39 cellular contexts compared by ENCODE assay signal in genomic region chr12:11559941-11560340, GRCh38.
"Had no signal": no experiment of that assay in that cellular context is flagged by ENCODE, and none has a peak within 500 bp of the region (broad histone marks: within the 10 kb centered on the region; RNA-seq: fewer than 3 reads in every experiment).

No MANE protein-coding gene starts in this region.

- H3K4me1 ChIP-seq: adrenal gland, breast epithelium had no signal

- H3K36me3 ChIP-seq: adrenal gland, brain microvascular endothelial cell, breast epithelium, cardiac muscle cell had no signal

- H3K4me3 ChIP-seq: adrenal gland, body of pancreas, breast epithelium, cardiac muscle cell had no signal

- H3K27ac Mint-ChIP-seq: activated naive CD4-positive, alpha-beta T cell treated with anti-CD3 and anti-CD28 coated beads for 36 hours; activated naive CD4-positive, alpha-beta T cell treated with anti-CD3 and anti-CD28 coated beads, Interleukin-2, amount 10 ng/mL, durations not matched to agents 7 days and 5 days; activated naive CD4-positive, alpha-beta T cell treated with anti-CD3 and anti-CD28 coated beads, Interleukin-2, amount 50 U/mL, for 24 hours; activated naive CD4-positive, alpha-beta T cell treated with anti-CD3 and anti-CD28 coated beads, Interleukin-2, amount 50 U/mL, for 72 hours; activated naive CD8-positive, alpha-beta T cell; activated naive CD8-positive, alpha-beta T cell treated with anti-CD3 and anti-CD28 coated beads for 36 hours; activated naive CD8-positive, alpha-beta T cell treated with anti-CD3 and anti-CD28 coated beads, Interleukin-2, amount 10 ng/mL, durations not matched to agents 7 days and 5 days; activated naive CD8-positive, alpha-beta T cell treated with anti-CD3 and anti-CD28 coated beads, Interleukin-2, amount 50 U/mL, for 24 hours; activated T-cell treated with anti-CD3 and anti-CD28 coated beads, Interleukin-2, amount 50 U/mL, for 24 hours; activated T-cell treated with anti-CD3 and anti-CD28 coated beads, Interleukin-2, amount 50 U/mL, for 72 hours; activated T-helper 1 cell treated with anti-CD3 and anti-CD28 coated beads, Interleukin-12 subunit alpha, Interleukin-12 subunit beta, Interleukin-2, Interleukin-4 antibody, amounts not matched to agents 30 ng/mL and 10 ng/mL and 1 ng/mL, durations not matched to agents 14 hours and 24 hours and 36 hours; activated T-helper 17 cell treated with anti-CD3 and anti-CD28 coated beads, Interleukin-2, amount 50 U/mL, for 72 hours; activated T-helper 2 cell treated with anti-CD3 and anti-CD28 coated beads, Interferon-gamma antibody, Interleukin-2, Interleukin-4, amounts not matched to agents 10 μg/mL and 5 μg/mL and 100 μg/mL, durations not matched to agents 14 hours and 24 hours and 36 hours; brain had no signal

- ATAC-seq: activated naive CD4-positive, alpha-beta T cell treated with anti-CD3 and anti-CD28 coated beads, Interleukin-2, amount 50 U/mL, for 72 hours; activated naive CD8-positive, alpha-beta T cell treated with anti-CD3 and anti-CD28 coated beads, Interleukin-2, amount 50 U/mL, for 24 hours; activated T-cell treated with anti-CD3 and anti-CD28 coated beads, Interleukin-2, amount 50 U/mL, for 4 hours; activated T-cell treated with anti-CD3 and anti-CD28 coated beads, Interleukin-2, amount 50 U/mL, for 72 hours; activated T-helper 17 cell treated with anti-CD3 and anti-CD28 coated beads, Interleukin-2, amount 50 U/mL, for 72 hours; body of pancreas had no signal

- DNase-seq: activated effector memory CD4-positive, alpha-beta T cell treated with anti-CD3 and anti-CD28 coated beads, Interleukin-2, amount 50 U/mL, for 16 hours; activated effector memory CD4-positive, alpha-beta T cell treated with Interleukin-2 at 50 U/mL for 16 hours; activated gamma-delta T cell; activated gamma-delta T cell treated with Interleukin-2 at 50 U/mL for 16 hours; activated naive CD4-positive, alpha-beta T cell; activated naive CD4-positive, alpha-beta T cell treated with anti-CD3 and anti-CD28 coated beads for 36 hours; activated naive CD4-positive, alpha-beta T cell treated with anti-CD3 and anti-CD28 coated beads, Interleukin-2, amount 10 ng/mL, durations not matched to agents 7 days and 5 days; activated naive CD4-positive, alpha-beta T cell treated with anti-CD3 and anti-CD28 coated beads, Interleukin-2, amount 50 U/mL, for 16 hours; activated naive CD4-positive, alpha-beta T cell treated with Interleukin-2 at 50 U/mL for 16 hours; activated naive CD8-positive, alpha-beta T cell treated with anti-CD3 and anti-CD28 coated beads for 36 hours; activated naive CD8-positive, alpha-beta T cell treated with anti-CD3 and anti-CD28 coated beads, Interleukin-2, amount 10 ng/mL, durations not matched to agents 7 days and 5 days; activated naive CD8-positive, alpha-beta T cell treated with anti-CD3 and anti-CD28 coated beads, Interleukin-2, amount 50 U/mL, for 24 hours; activated T-cell treated with anti-CD3 and anti-CD28 coated beads, Interleukin-2, amount 50 U/mL, for 1 hour; activated T-cell treated with anti-CD3 and anti-CD28 coated beads, Interleukin-2, amount 50 U/mL, for 24 hours; activated T-cell treated with anti-CD3 and anti-CD28 coated beads, Interleukin-2, amount 50 U/mL, for 4 hours; activated T-cell treated with anti-CD3 and anti-CD28 coated beads, Interleukin-2, amount 50 U/mL, for 48 hours; activated T-cell treated with anti-CD3 and anti-CD28 coated beads, Interleukin-2, amount 50 U/mL, for 72 hours; adrenal gland; amniotic stem cell; amygdala; anterior cingulate cortex; aorta; body of pancreas; brain microvascular endothelial cell; caudate nucleus; central memory CD4-positive, alpha-beta T cell; cerebellar nuclear complex had no signal

- H3K9me3 ChIP-seq: adrenal gland, body of pancreas, breast epithelium had no signal

- H3K4me3 Mint-ChIP-seq: activated naive CD4-positive, alpha-beta T cell treated with anti-CD3 and anti-CD28 coated beads for 36 hours; activated naive CD4-positive, alpha-beta T cell treated with anti-CD3 and anti-CD28 coated beads, Interleukin-2, amount 10 ng/mL, durations not matched to agents 7 days and 5 days; activated naive CD4-positive, alpha-beta T cell treated with anti-CD3 and anti-CD28 coated beads, Interleukin-2, amount 50 U/mL, for 24 hours; activated naive CD8-positive, alpha-beta T cell; activated naive CD8-positive, alpha-beta T cell treated with anti-CD3 and anti-CD28 coated beads for 36 hours; activated naive CD8-positive, alpha-beta T cell treated with anti-CD3 and anti-CD28 coated beads, Interleukin-2, amount 10 ng/mL, durations not matched to agents 7 days and 5 days; activated naive CD8-positive, alpha-beta T cell treated with anti-CD3 and anti-CD28 coated beads, Interleukin-2, amount 50 U/mL, for 24 hours; activated T-cell treated with anti-CD3 and anti-CD28 coated beads, Interleukin-2, amount 50 U/mL, for 24 hours; activated T-cell treated with anti-CD3 and anti-CD28 coated beads, Interleukin-2, amount 50 U/mL, for 4 hours; activated T-cell treated with anti-CD3 and anti-CD28 coated beads, Interleukin-2, amount 50 U/mL, for 72 hours; activated T-helper 1 cell treated with anti-CD3 and anti-CD28 coated beads, Interleukin-12 subunit alpha, Interleukin-12 subunit beta, Interleukin-2, Interleukin-4 antibody, amounts not matched to agents 30 ng/mL and 10 ng/mL and 1 ng/mL, durations not matched to agents 14 hours and 24 hours and 36 hours; activated T-helper 17 cell treated with anti-CD3 and anti-CD28 coated beads, Interleukin-2, amount 50 U/mL, for 72 hours; brain; central memory CD8-positive, alpha-beta T cell had no signal

- FAIRE-seq: astrocyte, bronchial epithelial cell had no signal

- H3K36me3 Mint-ChIP-seq: activated naive CD4-positive, alpha-beta T cell treated with anti-CD3 and anti-CD28 coated beads, Interleukin-2, amount 10 ng/mL, durations not matched to agents 7 days and 5 days; activated naive CD4-positive, alpha-beta T cell treated with anti-CD3 and anti-CD28 coated beads, Interleukin-2, amount 50 U/mL, for 24 hours; activated naive CD4-positive, alpha-beta T cell treated with anti-CD3 and anti-CD28 coated beads, Interleukin-2, amount 50 U/mL, for 72 hours; activated naive CD8-positive, alpha-beta T cell; activated naive CD8-positive, alpha-beta T cell treated with anti-CD3 and anti-CD28 coated beads for 36 hours; activated naive CD8-positive, alpha-beta T cell treated with anti-CD3 and anti-CD28 coated beads, Interleukin-2, amount 10 ng/mL, durations not matched to agents 7 days and 5 days; brain had no signal

- H3K9me3 Mint-ChIP-seq: activated naive CD4-positive, alpha-beta T cell treated with anti-CD3 and anti-CD28 coated beads for 36 hours; activated naive CD4-positive, alpha-beta T cell treated with anti-CD3 and anti-CD28 coated beads, Interleukin-2, amount 10 ng/mL, durations not matched to agents 7 days and 5 days; activated naive CD4-positive, alpha-beta T cell treated with anti-CD3 and anti-CD28 coated beads, Interleukin-2, amount 50 U/mL, for 24 hours; activated naive CD4-positive, alpha-beta T cell treated with anti-CD3 and anti-CD28 coated beads, Interleukin-2, amount 50 U/mL, for 72 hours; activated naive CD8-positive, alpha-beta T cell treated with anti-CD3 and anti-CD28 coated beads for 36 hours; activated naive CD8-positive, alpha-beta T cell treated with anti-CD3 and anti-CD28 coated beads, Interleukin-2, amount 10 ng/mL, durations not matched to agents 7 days and 5 days; activated naive CD8-positive, alpha-beta T cell treated with anti-CD3 and anti-CD28 coated beads, Interleukin-2, amount 50 U/mL, for 24 hours; activated T-cell treated with anti-CD3 and anti-CD28 coated beads, Interleukin-2, amount 50 U/mL, for 24 hours; activated T-cell treated with anti-CD3 and anti-CD28 coated beads, Interleukin-2, amount 50 U/mL, for 4 hours; activated T-cell treated with anti-CD3 and anti-CD28 coated beads, Interleukin-2, amount 50 U/mL, for 72 hours; activated T-helper 1 cell treated with anti-CD3 and anti-CD28 coated beads, Interleukin-12 subunit alpha, Interleukin-12 subunit beta, Interleukin-2, Interleukin-4 antibody, amounts not matched to agents 30 ng/mL and 10 ng/mL and 1 ng/mL, durations not matched to agents 14 hours and 24 hours and 36 hours; activated T-helper 17 cell treated with anti-CD3 and anti-CD28 coated beads, Interleukin-2, amount 50 U/mL, for 72 hours; activated T-helper 2 cell treated with anti-CD3 and anti-CD28 coated beads, Interferon-gamma antibody, Interleukin-2, Interleukin-4, amounts not matched to agents 10 μg/mL and 5 μg/mL and 100 μg/mL, durations not matched to agents 14 hours and 24 hours and 36 hours; brain; central memory CD8-positive, alpha-beta T cell had no signal

- H3K27me3 Mint-ChIP-seq: activated naive CD4-positive, alpha-beta T cell treated with anti-CD3 and anti-CD28 coated beads, Interleukin-2, amount 50 U/mL, for 24 hours; activated naive CD8-positive, alpha-beta T cell; activated naive CD8-positive, alpha-beta T cell treated with anti-CD3 and anti-CD28 coated beads for 36 hours; activated naive CD8-positive, alpha-beta T cell treated with anti-CD3 and anti-CD28 coated beads, Interleukin-2, amount 50 U/mL, for 24 hours; activated T-cell treated with anti-CD3 and anti-CD28 coated beads, Interleukin-2, amount 50 U/mL, for 24 hours; activated T-helper 17 cell treated with anti-CD3 and anti-CD28 coated beads, Interleukin-2, amount 50 U/mL, for 72 hours; brain had no signal

- H3K27ac ChIP-seq: adrenal gland, body of pancreas, brain microvascular endothelial cell, breast epithelium, cardiac muscle cell had no signal

- H3K27me3 ChIP-seq: adrenal gland, body of pancreas, breast epithelium, cardiac muscle cell had no signal
